In genomic region chr1:60696512-60696911, GRCh38 we compare ENCODE assay signal across 18 cellular contexts.
DNase-seq lines count a peak whose midpoint lies in the region; ATAC-seq and TF ChIP-seq lines count a peak whose summit lies in the region.
"Had no signal": no experiment of that assay in that cellular context is flagged by ENCODE, and none has a peak within 500 bp of the region (broad histone marks: within the 10 kb centered on the region; RNA-seq: fewer than 3 reads in every experiment).

No MANE protein-coding gene starts in this region.

- no peaks in the 10 kb centered on the region for H3K4me1 ChIP-seq in psoas muscle
- H3K4me1 ChIP-seq: Caco-2 had no signal

- no peaks in the 10 kb centered on the region for H3K27me3 ChIP-seq in psoas muscle (ENCODE audit: insufficient read depth in 3 of 3, low read length in 2 of 3)
- H3K27me3 ChIP-seq: BLaER1 had no signal

- intact Hi-C loops in psoas muscle (cut with DNase I), result no loop called here

- ATAC-seq in activated T-cell treated with anti-CD3 and anti-CD28 coated beads, Interleukin-2, amount 50 U/mL, for 72 hours (replicated peaks in 1 of 2), result no peak
- ATAC-seq in GM21576 (IDR thresholded peaks at IDR 0.05; ENCODE audit: unreplicated experiment) (no peak), psoas muscle (no peak)
- ATAC-seq: CD8-positive, alpha-beta T cell had no signal

- H3K9me3 ChIP-seq in psoas muscle, result no peaks in the 10 kb centered on the region
- H3K9me3 ChIP-seq: Caco-2 had no signal

- in situ Hi-C loops in G401 (cut with HindIII; ENCODE audit: low sequenced_read_pairs), result no loop called here

- H3K4me3 Mint-ChIP-seq in activated T-cell treated with anti-CD3 and anti-CD28 coated beads, Interleukin-2, amount 50 U/mL, for 72 hours, result no peak overlapping the region
- H3K4me3 Mint-ChIP-seq: B cell; CD4-positive, CD25-positive, alpha-beta regulatory T cell; CD8-positive, alpha-beta T cell had no signal

- no peak for TF ChIP-seq CTCF in psoas muscle (IDR thresholded peaks at IDR 0.05)

- no peak overlapping the region for H3K4me3 ChIP-seq in psoas muscle
- H3K4me3 ChIP-seq: BLaER1, GM23248 had no signal

- H3K36me3 ChIP-seq in psoas muscle (ENCODE audit: insufficient read depth in 1 of 2, low read depth in 1 of 2), result no peaks in the 10 kb centered on the region
- H3K36me3 ChIP-seq: BLaER1 had no signal

- H3K4me1 Mint-ChIP-seq in activated T-cell treated with anti-CD3 and anti-CD28 coated beads, Interleukin-2, amount 50 U/mL, for 72 hours (ENCODE audit: low read depth), result no peaks in the 10 kb centered on the region
- H3K4me1 Mint-ChIP-seq: B cell; CD4-positive, CD25-positive, alpha-beta regulatory T cell had no signal

- 63 to 76% (median 68%) methylated on average over 1 of the region's 1 CpG for WGBS in psoas muscle, 3 donors

- H3K27ac ChIP-seq in psoas muscle, result no peak overlapping the region
- H3K27ac ChIP-seq: 22Rv1, BLaER1, C4-2B, GM23248 had no signal

- H3K27me3 Mint-ChIP-seq in activated T-cell treated with anti-CD3 and anti-CD28 coated beads, Interleukin-2, amount 50 U/mL, for 72 hours (ENCODE audit: low read depth), result no peaks in the 10 kb centered on the region
- H3K27me3 Mint-ChIP-seq: B cell; CD4-positive, CD25-positive, alpha-beta regulatory T cell had no signal

- peaks cover 0 to 2% of the 10 kb centered on the region in 2 donors for H3K36me3 Mint-ChIP-seq in activated T-cell treated with anti-CD3 and anti-CD28 coated beads, Interleukin-2, amount 50 U/mL, for 72 hours (ENCODE audit: insufficient read depth in 2 of 2)
- H3K36me3 Mint-ChIP-seq: CD4-positive, CD25-positive, alpha-beta regulatory T cell; CD8-positive, alpha-beta T cell had no signal

- peak overlapping the region; percentile 73 for H3K27ac Mint-ChIP-seq in activated T-cell treated with anti-CD3 and anti-CD28 coated beads, Interleukin-2, amount 50 U/mL, for 72 hours
- H3K27ac Mint-ChIP-seq: B cell; CD4-positive, CD25-positive, alpha-beta regulatory T cell; CD8-positive, alpha-beta T cell had no signal

- DNase-seq in activated T-cell treated with anti-CD3 and anti-CD28 coated beads, Interleukin-2, amount 50 U/mL, for 72 hours, result no peak
- DNase-seq in activated T-cell treated with anti-CD3 and anti-CD28 coated beads for 4 hours, result no peak
- peak; percentile 29 for DNase-seq in G401 (ENCODE audit: low spot score)
- DNase-seq in cerebellum (ENCODE audit: low spot score), result peak; percentile 11
- DNase-seq in psoas muscle, result no peak
- DNase-seq: Caco-2; CD4-positive, CD25-positive, alpha-beta regulatory T cell; CD8-positive, alpha-beta T cell; DMS 273 treated with DMSO at 0.1 percent for 48 hours; DMS79 treated with DMSO at 0.1 percent for 48 hours; GM23248; H7; HCEC 1CT had no signal

- H3K9me3 Mint-ChIP-seq in activated T-cell treated with anti-CD3 and anti-CD28 coated beads, Interleukin-2, amount 50 U/mL, for 72 hours, result peaks cover 3 to 4% of the 10 kb centered on the region in 2 donors
- H3K9me3 Mint-ChIP-seq: CD8-positive, alpha-beta T cell had no signal

Comparison
In these comparisons a context has a peak if more than half of its experiments do, and no peak if none do; other contexts are left out.
1. DNase-seq: peak in G401 (single experiment) and cerebellum (single experiment); none in activated T-cell treated with anti-CD3 and anti-CD28 coated beads, Interleukin-2, amount 50 U/mL, for 72 hours (0 of 2), activated T-cell treated with anti-CD3 and anti-CD28 coated beads for 4 hours (single experiment) and psoas muscle (0 of 2).